ENCODE assay signal across 1 cellular context in the genomic region with DNA sequence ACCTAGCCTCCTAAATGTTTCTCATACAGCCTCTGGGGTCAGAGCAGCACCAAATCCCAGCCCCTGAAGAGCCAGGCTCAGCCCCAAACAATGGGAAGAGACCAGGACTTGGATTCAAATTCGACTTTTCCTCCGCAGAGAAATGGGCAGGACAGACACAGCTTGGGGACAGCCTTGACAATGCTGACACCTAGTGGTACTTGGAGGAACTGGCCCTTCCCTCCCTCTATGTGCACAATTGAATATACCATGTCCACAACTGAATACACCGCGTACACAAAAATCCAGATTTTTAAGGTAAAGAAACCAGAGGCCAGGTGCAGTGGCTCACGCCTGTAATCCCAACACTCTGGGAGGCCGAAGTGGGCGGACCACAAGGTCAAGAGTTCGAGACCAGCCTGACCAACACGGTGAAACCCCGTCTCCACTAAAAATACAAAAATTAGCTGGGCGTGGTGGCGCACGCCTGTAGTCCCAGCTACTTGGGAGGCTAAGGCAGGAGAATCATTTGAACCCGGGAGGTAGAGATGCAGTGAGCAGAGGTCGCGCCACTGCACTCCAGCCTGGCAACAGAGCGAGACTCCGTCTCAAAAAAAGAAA.
A peak's percentile ranks its signal among the peaks of the same experiment; 100 is the strongest.
TF ChIP-seq lines count a peak whose summit lies in the region.

No MANE protein-coding gene starts in this region.

TF ChIP-seq in SK-N-SH, 30 proteins besides CTCF, POLR2A, EP300 and RAD21:
- 0 out of 2 replicates have a peak, but pooled peaks have one; percentile 23 for TF ChIP-seq RCOR1 (IDR thresholded peaks at IDR 0.05; ENCODE audit: low read length)
- peak; percentile 83 for TF ChIP-seq SMC3 (IDR thresholded peaks at IDR 0.05; ENCODE audit: low read depth, low read length)
TF ChIP-seq in SK-N-SH: peak in this region for 2; not testable (repeated sequence) for 28.
